In the genomic region with DNA sequence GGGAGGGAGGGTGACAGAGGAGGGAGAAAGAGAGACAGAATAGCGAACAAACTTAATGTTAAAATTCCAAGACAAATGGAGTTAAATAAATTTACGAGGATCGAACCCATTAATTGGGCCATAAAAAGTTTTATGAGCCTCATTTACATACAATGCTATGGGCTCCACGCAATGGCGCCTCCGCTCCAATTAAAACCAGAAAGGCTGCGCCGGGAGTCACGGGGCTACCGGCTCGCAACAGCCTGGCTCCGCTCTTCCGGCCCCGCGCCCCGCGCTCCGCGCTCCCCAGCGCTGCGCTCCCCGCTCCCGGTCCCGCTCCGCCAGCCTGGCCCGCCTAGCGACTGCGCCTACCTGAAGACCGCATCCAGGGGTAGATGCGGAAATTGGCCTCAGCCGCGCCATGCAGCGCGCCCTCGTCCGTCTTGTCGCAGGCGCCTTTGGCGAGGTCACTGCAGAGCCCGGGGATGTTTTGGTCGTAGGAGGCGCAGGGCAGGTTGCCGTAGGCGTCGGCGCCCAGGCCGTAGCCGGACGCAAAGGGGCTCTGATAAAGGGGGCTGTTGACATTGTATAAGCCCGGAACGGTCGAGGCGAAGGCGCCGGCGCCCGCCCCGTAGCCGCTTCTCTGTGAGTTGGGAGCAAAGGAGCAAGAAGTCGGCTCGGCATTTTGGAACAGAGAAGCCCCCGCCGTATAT, we compare ENCODE assay signal across 8 cellular contexts. TPM values are rescaled to one million over a fixed set of nuclear protein-coding genes. Genes with fewer than 3 reads are reported as not detected.
DNase-seq lines count a peak whose midpoint lies in the region; ATAC-seq, FAIRE-seq and TF ChIP-seq lines count a peak whose summit lies in the region.

No MANE protein-coding gene starts in this region.

- peak overlapping the region; percentile 29 for H3K27ac Mint-ChIP-seq in activated T-cell treated with anti-CD3 and anti-CD28 coated beads, Interleukin-2, amount 50 U/mL, for 72 hours

- H3K27me3 ChIP-seq in HAP-1 (ENCODE audit: low read depth) (no peaks in the 10 kb centered on the region), vagina (no peaks in the 10 kb centered on the region)

- peak overlapping the region; percentile 76 to 86 for H3K4me3 Mint-ChIP-seq in activated T-cell treated with anti-CD3 and anti-CD28 coated beads, Interleukin-2, amount 50 U/mL, for 72 hours

- intact Hi-C loops in vagina (cut with DNase I) = loop anchor here (10.0 kb wide), 1 partner anchor 951 kb away; a partner anchor contains a TSS

- ATAC-seq in activated T-cell treated with anti-CD3 and anti-CD28 coated beads, Interleukin-2, amount 50 U/mL, for 72 hours (replicated peaks in 1 of 2) = no peak
- no peak for ATAC-seq in HG03432 (IDR thresholded peaks at IDR 0.05; ENCODE audit: unreplicated experiment)

- peaks cover 7% of the 10 kb centered on the region for H3K36me3 ChIP-seq in HAP-1 (replicated peaks)
- H3K36me3 ChIP-seq in vagina = no peaks in the 10 kb centered on the region

- DNase-seq in HAP-1 (ENCODE audit: low spot score in 2 of 2) (peak in 1 of 2 experiments; percentile 67), medulla oblongata (ENCODE audit: extremely low spot score) (peak; percentile 40), vagina (ENCODE audit: extremely low spot score in 2 of 2) (no peak), GM19239 (ENCODE audit: insufficient read length, low spot score) (no peak)
- DNase-seq in activated T-cell treated with anti-CD3 and anti-CD28 coated beads, Interleukin-2, amount 50 U/mL, for 72 hours = no peak
- DNase-seq in stimulated activated CD4-positive, alpha-beta T cell treated with anti-CD3 and anti-CD28 coated beads, Interleukin-2, amount 100 ng/mL, for 24 hours = no peak

- TF ChIP-seq CTCF in 22Rv1 (IDR thresholded peaks at IDR 0.05) = peak; percentile 20; the same call in 1 of the 2 replicates
- TF ChIP-seq CTCF in vagina (IDR thresholded peaks at IDR 0.05) = no peak

- H3K9me3 ChIP-seq in HAP-1 (no peaks in the 10 kb centered on the region), vagina (no peaks in the 10 kb centered on the region)

- in situ Hi-C loops in HAP-1 (cut with MboI; ENCODE audit: low sequenced_read_pairs) = loop anchor here (5.0 to 25.0 kb wide), 4 partner anchors 299 to 1299 kb away; a partner anchor contains a TSS

- no peaks in the 10 kb centered on the region for H3K9me3 Mint-ChIP-seq in activated T-cell treated with anti-CD3 and anti-CD28 coated beads, Interleukin-2, amount 50 U/mL, for 72 hours

- FAIRE-seq in GM19239 (lab: Jason Lieb, UNC) = no peak

- H3K4me1 ChIP-seq in HAP-1 = peaks cover 44% of the 10 kb centered on the region
- peaks cover 51% of the 10 kb centered on the region for H3K4me1 ChIP-seq in vagina

- H3K36me3 Mint-ChIP-seq in activated T-cell treated with anti-CD3 and anti-CD28 coated beads, Interleukin-2, amount 50 U/mL, for 72 hours (ENCODE audit: insufficient read depth in 2 of 2) = peaks cover 1 to 2% of the 10 kb centered on the region in 2 donors

- H3K27ac ChIP-seq in 22Rv1 (peak overlapping the region; percentile 99), vagina (peak overlapping the region; percentile 74)

- H3K27me3 Mint-ChIP-seq in activated T-cell treated with anti-CD3 and anti-CD28 coated beads, Interleukin-2, amount 50 U/mL, for 72 hours (ENCODE audit: low read depth) = peaks cover 94% of the 10 kb centered on the region

- H3K4me3 ChIP-seq in HAP-1 (peak overlapping the region; percentile 70), vagina (peak overlapping the region; percentile 46 to 53)

- TF ChIP-seq POLR2A in vagina (IDR thresholded peaks at IDR 0.05) = no peak

- peaks cover 61% of the 10 kb centered on the region for H3K4me1 Mint-ChIP-seq in activated T-cell treated with anti-CD3 and anti-CD28 coated beads, Interleukin-2, amount 50 U/mL, for 72 hours (ENCODE audit: low read depth)

RNA-seq across cellular contexts. Expression of a gene that starts 0.5 kb away (rescaled TPM):
- not detected for total RNA-seq in activated T-cell treated with anti-CD3 and anti-CD28 coated beads, Interleukin-2, amount 50 U/mL, for 72 hours
- total RNA-seq in vagina = 23.8 TPM

RNA-seq across cellular contexts. Expression of a gene that starts 3.6 kb away (rescaled TPM):
- total RNA-seq in activated T-cell treated with anti-CD3 and anti-CD28 coated beads, Interleukin-2, amount 50 U/mL, for 72 hours = not detected
- 3.9 TPM for total RNA-seq in vagina

RNA-seq across cellular contexts. Expression of a gene that starts 8.4 kb away (rescaled TPM):
- total RNA-seq in activated T-cell treated with anti-CD3 and anti-CD28 coated beads, Interleukin-2, amount 50 U/mL, for 72 hours = under 1 TPM in 1 of 2 donors, not detected in 1; 0.31 TPM
- total RNA-seq in vagina = 1.7 TPM

RNA-seq across cellular contexts. Expression of a gene that starts 9.4 kb away (rescaled TPM):
- total RNA-seq in activated T-cell treated with anti-CD3 and anti-CD28 coated beads, Interleukin-2, amount 50 U/mL, for 72 hours = not detected
- 13.0 TPM for total RNA-seq in vagina

RNA-seq across cellular contexts. Expression of a gene that starts 12.5 kb away (rescaled TPM):
- under 1 TPM in 1 of 2 donors, not detected in 1; 0.14 TPM for total RNA-seq in activated T-cell treated with anti-CD3 and anti-CD28 coated beads, Interleukin-2, amount 50 U/mL, for 72 hours
- 6.1 TPM for total RNA-seq in vagina

Comparison
In these comparisons a context has a peak if more than half of its experiments do, and no peak if none do; other contexts are left out.
1. RNA of a gene that starts 0.5 kb away (total RNA-seq): 23.8 TPM in vagina (single experiment); not detected in activated T-cell treated with anti-CD3 and anti-CD28 coated beads, Interleukin-2, amount 50 U/mL, for 72 hours; every median in the first group is over 10 times any median in the second.